Comparison of ENCODE assay signal across 14 cellular contexts in the genomic region with DNA sequence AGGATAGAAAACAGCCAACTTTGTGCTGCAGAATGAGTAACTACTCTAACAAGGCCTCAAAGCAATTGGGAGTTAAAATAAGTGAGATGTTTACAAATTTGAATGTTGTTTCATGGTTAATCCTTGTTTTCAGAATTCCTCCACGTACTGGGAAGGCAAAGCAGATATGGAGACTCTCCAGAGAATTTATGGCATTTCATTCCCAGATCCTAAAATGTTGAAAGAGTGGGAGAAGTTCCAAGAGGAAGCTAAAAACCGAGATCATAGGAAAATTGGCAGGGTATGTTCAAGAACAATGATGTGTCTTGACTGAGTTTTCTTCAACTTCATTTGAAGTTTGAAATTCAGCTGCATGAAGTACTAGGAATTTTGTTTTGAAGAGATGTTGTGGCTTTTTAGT.
"Had no signal": no experiment of that assay in that cellular context is flagged by ENCODE, and none has a peak within 500 bp of the region (broad histone marks: within the 10 kb centered on the region; RNA-seq: fewer than 3 reads in every experiment).

No MANE protein-coding gene starts in this region.

- H3K4me3 ChIP-seq: dorsolateral prefrontal cortex, esophagus muscularis mucosa, suprapubic skin, upper lobe of left lung had no signal

- ATAC-seq: activated naive CD4-positive, alpha-beta T cell treated with anti-CD3 and anti-CD28 coated beads, Interleukin-2, amount 50 U/mL, for 72 hours; left lobe of liver; stimulated activated naive CD8-positive, alpha-beta T cell treated with anti-CD3 and anti-CD28 coated beads, Interleukin-15, Interleukin-2, amounts not matched to agents 100 U/mL and 50 U/mL, for 24 hours; T-helper 17 cell had no signal

- H3K9me3 ChIP-seq: esophagus muscularis mucosa, suprapubic skin, upper lobe of left lung had no signal

- H3K27ac ChIP-seq: dorsolateral prefrontal cortex, esophagus muscularis mucosa, suprapubic skin, upper lobe of left lung had no signal

- DNase-seq: activated B cell treated with CpG ODN at 0.5 μM for 24 hours; activated CD4-positive, alpha-beta T cell treated with anti-CD3 and anti-CD28 coated beads, Interleukin-2, amount 50 U/mL, for 1 hour; anterior cingulate cortex; dorsolateral prefrontal cortex; mesenchymal stem cell; occipital lobe; stimulated activated CD4-positive, alpha-beta T cell treated with anti-CD3 and anti-CD28 coated beads, Interleukin-2, amount 100 ng/mL, for 48 hours; stimulated activated naive CD8-positive, alpha-beta T cell treated with anti-CD3 and anti-CD28 coated beads, Interleukin-15, Interleukin-2, amounts not matched to agents 100 U/mL and 50 U/mL, for 24 hours; T-helper 17 cell; upper lobe of left lung had no signal

- H3K27me3 ChIP-seq: dorsolateral prefrontal cortex, esophagus muscularis mucosa, suprapubic skin, upper lobe of left lung had no signal
